ENCODE assay signal across 1 cellular context in the genomic region with DNA sequence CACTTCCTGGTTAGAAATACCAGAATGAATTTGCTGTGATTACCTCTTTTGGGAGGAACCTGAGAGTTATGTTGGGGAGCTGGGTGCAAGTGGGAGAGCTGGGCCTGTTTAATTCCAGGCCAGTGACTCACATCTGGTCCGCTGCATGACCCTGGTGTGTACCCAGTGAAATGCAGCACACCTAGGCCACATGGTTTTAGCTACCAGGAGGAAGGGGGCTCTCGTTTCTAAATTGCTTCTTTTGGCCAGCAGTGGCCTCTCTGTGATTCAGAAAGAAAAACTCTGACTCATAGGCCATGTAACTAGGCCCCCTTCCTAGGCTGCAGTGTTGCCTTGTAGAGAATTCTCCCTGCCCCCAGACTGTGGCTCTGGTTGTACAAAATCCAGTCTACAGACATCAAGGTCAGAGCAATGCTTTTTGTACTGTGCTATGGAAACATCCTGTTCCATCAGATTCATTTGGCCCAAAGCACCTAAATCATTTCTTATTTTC.
A peak's percentile ranks its signal among the peaks of the same experiment; 100 is the strongest.
TF ChIP-seq lines count a peak whose summit lies in the region.

No MANE protein-coding gene starts in this region.

TF ChIP-seq in HEK293, 187 proteins besides CTCF, POLR2A, EP300 and RAD21 (continued from another document):
- TF ChIP-seq, protein P1, sequence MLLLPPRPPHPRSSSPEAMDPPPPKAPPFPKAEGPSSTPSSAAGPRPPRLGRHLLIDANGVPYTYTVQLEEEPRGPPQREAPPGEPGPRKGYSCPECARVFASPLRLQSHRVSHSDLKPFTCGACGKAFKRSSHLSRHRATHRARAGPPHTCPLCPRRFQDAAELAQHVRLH (tag by site-specific recombination; IDR thresholded peaks at IDR 0.05) = no peak
- TF ChIP-seq ZNF660 (tag by site-specific recombination; IDR thresholded peaks at IDR 0.05) = peak; percentile 76; the same call in 1 of the 2 replicates
- no peak for TF ChIP-seq ZBTB48 (tag by site-specific recombination; IDR thresholded peaks at IDR 0.05)
- no peak for TF ChIP-seq ZFP69B (tag by site-specific recombination; IDR thresholded peaks at IDR 0.05)
- no peak for TF ChIP-seq HOXC10 (CRISPR knock-in tag; IDR thresholded peaks at IDR 0.05)
- TF ChIP-seq, protein P2, sequence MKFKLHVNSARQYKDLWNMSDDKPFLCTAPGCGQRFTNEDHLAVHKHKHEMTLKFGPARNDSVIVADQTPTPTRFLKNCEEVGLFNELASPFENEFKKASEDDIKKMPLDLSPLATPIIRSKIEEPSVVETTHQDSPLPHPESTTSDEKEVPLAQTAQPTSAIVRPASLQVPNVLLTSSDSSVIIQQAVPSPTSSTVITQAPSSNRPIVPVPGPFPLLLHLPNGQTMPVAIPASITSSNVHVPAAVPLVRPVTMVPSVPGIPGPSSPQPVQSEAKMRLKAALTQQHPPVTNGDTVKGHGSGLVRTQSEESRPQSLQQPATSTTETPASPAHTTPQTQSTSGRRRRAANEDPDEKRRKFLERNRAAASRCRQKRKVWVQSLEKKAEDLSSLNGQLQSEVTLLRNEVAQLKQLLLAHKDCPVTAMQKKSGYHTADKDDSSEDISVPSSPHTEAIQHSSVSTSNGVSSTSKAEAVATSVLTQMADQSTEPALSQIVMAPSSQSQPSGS (tag by site-specific recombination; IDR thresholded peaks at IDR 0.05; ENCODE audit: low read depth) = no peak
- no peak for TF ChIP-seq ZNF549 (tag by site-specific recombination; IDR thresholded peaks at IDR 0.05)
- TF ChIP-seq, protein P3, sequence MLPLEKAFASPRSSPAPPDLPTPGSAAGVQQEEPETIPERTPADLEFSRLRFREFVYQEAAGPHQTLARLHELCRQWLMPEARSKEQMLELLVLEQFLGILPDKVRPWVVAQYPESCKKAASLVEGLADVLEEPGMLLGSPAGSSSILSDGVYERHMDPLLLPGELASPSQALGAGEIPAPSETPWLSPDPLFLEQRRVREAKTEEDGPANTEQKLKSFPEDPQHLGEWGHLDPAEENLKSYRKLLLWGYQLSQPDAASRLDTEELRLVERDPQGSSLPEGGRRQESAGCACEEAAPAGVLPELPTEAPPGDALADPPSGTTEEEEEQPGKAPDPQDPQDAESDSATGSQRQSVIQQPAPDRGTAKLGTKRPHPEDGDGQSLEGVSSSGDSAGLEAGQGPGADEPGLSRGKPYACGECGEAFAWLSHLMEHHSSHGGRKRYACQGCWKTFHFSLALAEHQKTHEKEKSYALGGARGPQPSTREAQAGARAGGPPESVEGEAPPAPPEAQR (tag by site-specific recombination; IDR thresholded peaks at IDR 0.05) = no peak
- TF ChIP-seq, protein P4, sequence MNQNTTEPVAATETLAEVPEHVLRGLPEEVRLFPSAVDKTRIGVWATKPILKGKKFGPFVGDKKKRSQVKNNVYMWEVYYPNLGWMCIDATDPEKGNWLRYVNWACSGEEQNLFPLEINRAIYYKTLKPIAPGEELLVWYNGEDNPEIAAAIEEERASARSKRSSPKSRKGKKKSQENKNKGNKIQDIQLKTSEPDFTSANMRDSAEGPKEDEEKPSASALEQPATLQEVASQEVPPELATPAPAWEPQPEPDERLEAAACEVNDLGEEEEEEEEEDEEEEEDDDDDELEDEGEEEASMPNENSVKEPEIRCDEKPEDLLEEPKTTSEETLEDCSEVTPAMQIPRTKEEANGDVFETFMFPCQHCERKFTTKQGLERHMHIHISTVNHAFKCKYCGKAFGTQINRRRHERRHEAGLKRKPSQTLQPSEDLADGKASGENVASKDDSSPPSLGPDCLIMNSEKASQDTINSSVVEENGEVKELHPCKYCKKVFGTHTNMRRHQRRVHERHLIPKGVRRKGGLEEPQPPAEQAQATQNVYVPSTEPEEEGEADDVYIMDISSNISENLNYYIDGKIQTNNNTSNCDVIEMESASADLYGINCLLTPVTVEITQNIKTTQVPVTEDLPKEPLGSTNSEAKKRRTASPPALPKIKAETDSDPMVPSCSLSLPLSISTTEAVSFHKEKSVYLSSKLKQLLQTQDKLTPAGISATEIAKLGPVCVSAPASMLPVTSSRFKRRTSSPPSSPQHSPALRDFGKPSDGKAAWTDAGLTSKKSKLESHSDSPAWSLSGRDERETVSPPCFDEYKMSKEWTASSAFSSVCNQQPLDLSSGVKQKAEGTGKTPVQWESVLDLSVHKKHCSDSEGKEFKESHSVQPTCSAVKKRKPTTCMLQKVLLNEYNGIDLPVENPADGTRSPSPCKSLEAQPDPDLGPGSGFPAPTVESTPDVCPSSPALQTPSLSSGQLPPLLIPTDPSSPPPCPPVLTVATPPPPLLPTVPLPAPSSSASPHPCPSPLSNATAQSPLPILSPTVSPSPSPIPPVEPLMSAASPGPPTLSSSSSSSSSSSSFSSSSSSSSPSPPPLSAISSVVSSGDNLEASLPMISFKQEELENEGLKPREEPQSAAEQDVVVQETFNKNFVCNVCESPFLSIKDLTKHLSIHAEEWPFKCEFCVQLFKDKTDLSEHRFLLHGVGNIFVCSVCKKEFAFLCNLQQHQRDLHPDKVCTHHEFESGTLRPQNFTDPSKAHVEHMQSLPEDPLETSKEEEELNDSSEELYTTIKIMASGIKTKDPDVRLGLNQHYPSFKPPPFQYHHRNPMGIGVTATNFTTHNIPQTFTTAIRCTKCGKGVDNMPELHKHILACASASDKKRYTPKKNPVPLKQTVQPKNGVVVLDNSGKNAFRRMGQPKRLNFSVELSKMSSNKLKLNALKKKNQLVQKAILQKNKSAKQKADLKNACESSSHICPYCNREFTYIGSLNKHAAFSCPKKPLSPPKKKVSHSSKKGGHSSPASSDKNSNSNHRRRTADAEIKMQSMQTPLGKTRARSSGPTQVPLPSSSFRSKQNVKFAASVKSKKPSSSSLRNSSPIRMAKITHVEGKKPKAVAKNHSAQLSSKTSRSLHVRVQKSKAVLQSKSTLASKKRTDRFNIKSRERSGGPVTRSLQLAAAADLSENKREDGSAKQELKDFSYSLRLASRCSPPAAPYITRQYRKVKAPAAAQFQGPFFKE (tag by site-specific recombination; IDR thresholded peaks at IDR 0.05; ENCODE audit: borderline replicate concordance) = no peak
- TF ChIP-seq ZNF596 (tag by site-specific recombination; IDR thresholded peaks at IDR 0.05) = no peak
- peak; percentile 35; the same call in 1 of the 2 replicates for TF ChIP-seq ZNF600 (tag by site-specific recombination; IDR thresholded peaks at IDR 0.05)
- no peak for TF ChIP-seq ZSCAN16 (tag by site-specific recombination; IDR thresholded peaks at IDR 0.05)
- peak; percentile 49; the same call in 1 of the 2 replicates for TF ChIP-seq ZBTB20 (tag by site-specific recombination; IDR thresholded peaks at IDR 0.05)
- no peak for TF ChIP-seq ZNF830 (tag by site-specific recombination; IDR thresholded peaks at IDR 0.05; ENCODE audit: low read depth)
- TF ChIP-seq ZNF132 (tag by site-specific recombination; IDR thresholded peaks at IDR 0.05; ENCODE audit: borderline replicate concordance) = no peak
- no peak for TF ChIP-seq OVOL3 (tag by site-specific recombination; IDR thresholded peaks at IDR 0.05)
- no peak for TF ChIP-seq ZNF404 (tag by site-specific recombination; IDR thresholded peaks at IDR 0.05)
- TF ChIP-seq ZNF169 (tag by site-specific recombination; IDR thresholded peaks at IDR 0.05) = no peak
- 0 out of 2 replicates have a peak, but pooled peaks have one; percentile 34 for TF ChIP-seq BCL11A (tag by site-specific recombination; IDR thresholded peaks at IDR 0.05; ENCODE audit: low read depth)
- TF ChIP-seq, protein P5, sequence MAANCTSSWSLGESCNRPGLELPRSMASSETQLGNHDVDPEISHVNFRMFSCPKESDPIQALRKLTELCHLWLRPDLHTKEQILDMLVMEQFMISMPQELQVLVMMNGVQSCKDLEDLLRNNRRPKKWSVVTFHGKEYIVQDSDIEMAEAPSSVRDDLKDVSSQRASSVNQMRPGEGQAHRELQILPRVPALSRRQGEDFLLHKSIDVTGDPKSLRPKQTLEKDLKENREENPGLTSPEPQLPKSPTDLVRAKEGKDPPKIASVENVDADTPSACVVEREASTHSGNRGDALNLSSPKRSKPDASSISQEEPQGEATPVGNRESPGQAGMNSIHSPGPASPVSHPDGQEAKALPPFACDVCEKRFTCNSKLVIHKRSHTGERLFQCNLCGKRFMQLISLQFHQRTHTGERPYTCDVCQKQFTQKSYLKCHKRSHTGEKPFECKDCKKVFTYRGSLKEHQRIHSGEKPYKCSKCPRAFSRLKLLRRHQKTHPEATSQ (tag by site-specific recombination; IDR thresholded peaks at IDR 0.05) = no peak
- no peak for TF ChIP-seq ZNF341 (tag by site-specific recombination; IDR thresholded peaks at IDR 0.05; ENCODE audit: low read depth)
- TF ChIP-seq, protein P6, sequence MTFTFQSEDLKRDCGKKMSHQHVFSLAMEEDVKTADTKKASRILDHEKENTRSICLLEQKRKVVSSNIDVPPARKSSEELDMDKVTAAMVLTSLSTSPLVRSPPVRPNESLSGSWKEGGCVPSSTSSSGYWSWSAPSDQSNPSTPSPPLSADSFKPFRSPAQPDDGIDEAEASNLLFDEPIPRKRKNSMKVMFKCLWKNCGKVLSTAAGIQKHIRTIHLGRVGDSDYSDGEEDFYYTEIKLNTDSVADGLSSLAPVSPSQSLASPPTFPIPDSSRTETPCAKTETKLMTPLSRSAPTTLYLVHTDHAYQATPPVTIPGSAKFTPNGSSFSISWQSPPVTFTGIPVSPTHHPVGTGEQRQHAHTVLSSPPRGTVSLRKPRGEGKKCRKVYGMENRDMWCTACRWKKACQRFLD (tag by site-specific recombination; IDR thresholded peaks at IDR 0.05) = no peak
- TF ChIP-seq KLF7 (tag by site-specific recombination; IDR thresholded peaks at IDR 0.05; ENCODE audit: borderline replicate concordance) = no peak
- TF ChIP-seq SP7 (tag by site-specific recombination; IDR thresholded peaks at IDR 0.05) = 0 out of 2 replicates have a peak, but pooled peaks have one; percentile 31
- peak; percentile 45 for TF ChIP-seq ZNF335 (tag by site-specific recombination; conservative IDR thresholded peaks at IDR 0.05)
- no peak for TF ChIP-seq ZNF571 (tag by site-specific recombination; IDR thresholded peaks at IDR 0.05)
- TF ChIP-seq, protein P7, sequence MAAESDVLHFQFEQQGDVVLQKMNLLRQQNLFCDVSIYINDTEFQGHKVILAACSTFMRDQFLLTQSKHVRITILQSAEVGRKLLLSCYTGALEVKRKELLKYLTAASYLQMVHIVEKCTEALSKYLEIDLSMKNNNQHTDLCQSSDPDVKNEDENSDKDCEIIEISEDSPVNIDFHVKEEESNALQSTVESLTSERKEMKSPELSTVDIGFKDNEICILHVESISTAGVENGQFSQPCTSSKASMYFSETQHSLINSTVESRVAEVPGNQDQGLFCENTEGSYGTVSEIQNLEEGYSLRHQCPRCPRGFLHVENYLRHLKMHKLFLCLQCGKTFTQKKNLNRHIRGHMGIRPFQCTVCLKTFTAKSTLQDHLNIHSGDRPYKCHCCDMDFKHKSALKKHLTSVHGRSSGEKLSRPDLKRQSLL (tag by site-specific recombination; IDR thresholded peaks at IDR 0.05) = no peak
- TF ChIP-seq, protein P8, sequence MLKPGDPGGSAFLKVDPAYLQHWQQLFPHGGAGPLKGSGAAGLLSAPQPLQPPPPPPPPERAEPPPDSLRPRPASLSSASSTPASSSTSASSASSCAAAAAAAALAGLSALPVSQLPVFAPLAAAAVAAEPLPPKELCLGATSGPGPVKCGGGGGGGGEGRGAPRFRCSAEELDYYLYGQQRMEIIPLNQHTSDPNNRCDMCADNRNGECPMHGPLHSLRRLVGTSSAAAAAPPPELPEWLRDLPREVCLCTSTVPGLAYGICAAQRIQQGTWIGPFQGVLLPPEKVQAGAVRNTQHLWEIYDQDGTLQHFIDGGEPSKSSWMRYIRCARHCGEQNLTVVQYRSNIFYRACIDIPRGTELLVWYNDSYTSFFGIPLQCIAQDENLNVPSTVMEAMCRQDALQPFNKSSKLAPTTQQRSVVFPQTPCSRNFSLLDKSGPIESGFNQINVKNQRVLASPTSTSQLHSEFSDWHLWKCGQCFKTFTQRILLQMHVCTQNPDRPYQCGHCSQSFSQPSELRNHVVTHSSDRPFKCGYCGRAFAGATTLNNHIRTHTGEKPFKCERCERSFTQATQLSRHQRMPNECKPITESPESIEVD (tag by site-specific recombination; IDR thresholded peaks at IDR 0.05) = no peak
- TF ChIP-seq, protein P9, sequence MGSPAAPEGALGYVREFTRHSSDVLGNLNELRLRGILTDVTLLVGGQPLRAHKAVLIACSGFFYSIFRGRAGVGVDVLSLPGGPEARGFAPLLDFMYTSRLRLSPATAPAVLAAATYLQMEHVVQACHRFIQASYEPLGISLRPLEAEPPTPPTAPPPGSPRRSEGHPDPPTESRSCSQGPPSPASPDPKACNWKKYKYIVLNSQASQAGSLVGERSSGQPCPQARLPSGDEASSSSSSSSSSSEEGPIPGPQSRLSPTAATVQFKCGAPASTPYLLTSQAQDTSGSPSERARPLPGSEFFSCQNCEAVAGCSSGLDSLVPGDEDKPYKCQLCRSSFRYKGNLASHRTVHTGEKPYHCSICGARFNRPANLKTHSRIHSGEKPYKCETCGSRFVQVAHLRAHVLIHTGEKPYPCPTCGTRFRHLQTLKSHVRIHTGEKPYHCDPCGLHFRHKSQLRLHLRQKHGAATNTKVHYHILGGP (tag by site-specific recombination; IDR thresholded peaks at IDR 0.05) = no peak
TF ChIP-seq in HEK293: peak in this region for 17.
